Comparison of ENCODE assay signal across 8 cellular contexts in the genomic region with DNA sequence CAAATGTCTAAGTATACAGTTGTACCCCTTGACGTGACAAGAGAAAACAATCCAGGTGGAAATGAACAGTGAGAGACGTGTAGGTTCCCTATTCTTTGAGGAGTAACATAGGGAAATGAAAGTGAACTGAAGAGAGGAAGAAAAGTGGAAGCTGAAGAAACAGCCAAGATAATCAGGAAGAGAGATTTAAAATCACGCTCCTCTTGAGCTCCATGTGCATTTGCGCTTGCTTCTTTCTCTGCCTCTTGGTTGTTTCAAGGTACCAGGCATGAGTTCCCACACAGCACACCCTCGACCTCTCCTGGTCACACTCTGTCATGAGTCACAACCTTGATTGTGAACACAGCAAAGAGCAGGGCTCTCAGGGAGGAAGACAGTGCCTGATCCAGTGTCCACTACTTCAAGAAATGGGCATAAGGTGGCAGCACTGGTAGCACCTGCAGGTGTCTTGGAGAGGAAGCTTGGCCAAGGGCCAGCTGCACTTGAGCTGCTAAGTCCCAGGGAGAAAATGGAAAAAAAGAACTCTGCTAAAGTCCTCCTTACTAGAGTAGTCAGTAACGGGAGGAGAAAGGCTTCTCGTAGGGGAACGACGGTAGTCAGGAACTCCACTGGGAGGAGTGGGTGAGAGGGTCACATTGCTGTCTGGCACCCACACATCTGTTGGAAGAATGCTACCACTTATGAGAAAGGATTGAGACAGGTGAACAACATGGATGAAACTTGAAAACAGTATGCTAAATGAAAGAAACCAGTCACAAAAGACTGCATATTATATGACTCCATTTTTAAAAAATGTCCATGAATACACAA. TPM values are rescaled to one million over a fixed set of nuclear protein-coding genes. Genes with fewer than 3 reads are reported as not detected.
A peak's percentile ranks its signal among the peaks of the same experiment; 100 is the strongest.
DNase-seq lines count a peak whose midpoint lies in the region; ATAC-seq and TF ChIP-seq lines count a peak whose summit lies in the region.

No MANE protein-coding gene starts in this region.

- H3K4me3 ChIP-seq in WERI-Rb-1 (ENCODE audit: low read depth, low read length) = no peak overlapping the region; the same call in 1 of the 2 replicates

- no peaks in the 10 kb centered on the region for H3K36me3 ChIP-seq in WERI-Rb-1

- intact Hi-C loops in left colon (cut with DNase I, micrococcal nuclease) = no loop called here

- no peak overlapping the region for H3K27ac ChIP-seq in WERI-Rb-1

- peak; percentile 66 for TF ChIP-seq CTCF in GM12874 (IDR thresholded peaks at IDR 0.05; ENCODE audit: insufficient read depth, low read depth, low read length)
- TF ChIP-seq CTCF in WERI-Rb-1 (IDR thresholded peaks at IDR 0.05; ENCODE audit: low read depth, low read length) = peak; percentile 80

- no peaks in the 10 kb centered on the region for H3K27me3 ChIP-seq in WERI-Rb-1 (ENCODE audit: insufficient read depth, low read depth, severe bottlenecking)

- no peaks in the 10 kb centered on the region for H3K9me3 ChIP-seq in WERI-Rb-1 (ENCODE audit: severe bottlenecking)

- DNase-seq in NCI-H2227 treated with DMSO at 0.1 percent for 48 hours (lab: John Stamatoyannopoulos, UW) = peak; percentile 44
- peak; percentile 87 for DNase-seq in WERI-Rb-1
- peak; percentile 43 for DNase-seq in central memory CD4-positive, alpha-beta T cell
- peak; percentile 91 to 93 for DNase-seq in left colon
- DNase-seq in stimulated activated CD4-positive, alpha-beta T cell treated with anti-CD3 and anti-CD28 coated beads, Interleukin-4, amount 100 ng/mL, for 24 hours = peak; percentile 51
- no peak for DNase-seq in epidermal melanocyte (ENCODE audit: insufficient read length, low spot score)

- peak; percentile 68 for ATAC-seq in HG03066 (IDR thresholded peaks at IDR 0.05; ENCODE audit: low read depth, unreplicated experiment)
- peak; percentile 100 for ATAC-seq in left colon

RNA-seq across cellular contexts. Expression of a gene that starts 18.3 kb away (rescaled TPM):
- total RNA-seq in left colon = 10 to 100 TPM; 60.2 to 61.4 TPM
